ENCODE assay signal across 17 cellular contexts in the genomic region with DNA sequence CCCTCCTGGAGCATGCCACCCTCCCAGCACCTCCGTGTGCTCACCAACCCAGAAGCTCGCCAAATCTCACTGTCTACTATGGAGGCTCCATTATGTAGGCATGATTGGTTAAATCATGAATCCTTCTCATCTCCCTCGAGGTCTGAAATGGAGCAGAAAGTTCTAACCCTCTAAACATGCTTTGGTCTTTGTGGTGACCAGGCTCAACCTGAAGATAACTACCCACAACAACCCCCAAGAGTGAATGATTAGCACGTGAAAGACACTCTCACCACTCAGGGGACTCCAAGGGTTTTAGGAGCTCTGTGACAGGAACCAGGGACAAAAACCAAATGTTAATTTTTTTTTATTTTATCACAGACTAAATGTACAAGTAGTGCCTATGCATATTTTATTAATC. TPM values are rescaled to one million over a fixed set of nuclear protein-coding genes. Genes with fewer than 3 reads are reported as not detected.
DNase-seq lines count a peak whose midpoint lies in the region; ATAC-seq, FAIRE-seq and TF ChIP-seq lines count a peak whose summit lies in the region.
"Had no signal": no experiment of that assay in that cellular context is flagged by ENCODE, and none has a peak within 500 bp of the region (broad histone marks: within the 10 kb centered on the region; RNA-seq: fewer than 3 reads in every experiment).

No MANE protein-coding gene starts in this region.

- H3K9me3 ChIP-seq in vagina: no peaks in the 10 kb centered on the region

- H3K79me2 ChIP-seq in mesendoderm (ENCODE audit: control insufficient read depth, insufficient read depth, low read length): peaks cover 4% of the 10 kb centered on the region

- H3K27me3 ChIP-seq in mesendoderm (ENCODE audit: insufficient read depth, low read length, poor library complexity): no peaks in the 10 kb centered on the region
- H3K27me3 ChIP-seq in vagina: no peaks in the 10 kb centered on the region

- peak overlapping the region; percentile 44 for H3K27ac Mint-ChIP-seq in WTC11
- H3K27ac Mint-ChIP-seq: B cell; CD4-positive, CD25-positive, alpha-beta regulatory T cell; HFFc6 had no signal

- intact Hi-C loops in vagina (cut with DNase I): no loop called here

- H3K4me2 ChIP-seq in mesendoderm (ENCODE audit: low read length): no peak overlapping the region

- DNase-seq in GM12892 (ENCODE audit: insufficient read length) (no peak), WTC11 (ENCODE audit: low spot score) (no peak), mesendoderm (no peak), vagina (ENCODE audit: extremely low spot score in 2 of 2) (no peak), NCI-H2029 (lab: John Stamatoyannopoulos, UW) (no peak), iPS-NIHi7 (ENCODE audit: extremely low spot score) (no peak)
- DNase-seq: C1 segment of cervical spinal cord; CD4-positive, CD25-positive, alpha-beta regulatory T cell; DMS153; DMS79; GDM1; H7; HFFc6; Kasumi-1; KG1 had no signal

- peak; percentile 70 for FAIRE-seq in GM12892 (lab: Jason Lieb, UNC)

- no peaks in the 10 kb centered on the region for H3K27me3 Mint-ChIP-seq in WTC11 (ENCODE audit: low read depth)
- H3K27me3 Mint-ChIP-seq: CD4-positive, CD25-positive, alpha-beta regulatory T cell had no signal

- H3K27ac ChIP-seq in mesendoderm (ENCODE audit: low read depth, low read length): no peak overlapping the region
- H3K27ac ChIP-seq in vagina: no peak overlapping the region

- H3K18ac ChIP-seq in mesendoderm (ENCODE audit: low read length): no peak overlapping the region

- no peak overlapping the region for H3K9ac ChIP-seq in mesendoderm (ENCODE audit: low read length)

- TF ChIP-seq POLR2A in GM12892 (IDR thresholded peaks at IDR 0.05; ENCODE audit: low read depth, low read length) (no peak), vagina (IDR thresholded peaks at IDR 0.05) (no peak)

- H2BK5ac ChIP-seq in mesendoderm (ENCODE audit: low read length): no peak overlapping the region

- ATAC-seq in GM18907 (IDR thresholded peaks at IDR 0.05; ENCODE audit: unreplicated experiment) (peak; percentile 69), WTC11 (peak; percentile 44)

- peak overlapping the region; percentile 57 for H3K56ac ChIP-seq in mesendoderm (ENCODE audit: low read length)

- H2AK5ac ChIP-seq in mesendoderm (ENCODE audit: low read length): no peak overlapping the region

- peaks cover 5% of the 10 kb centered on the region; the same call in 1 of the 2 replicates for H3K9me3 Mint-ChIP-seq in WTC11
- H3K9me3 Mint-ChIP-seq: HFFc6 had no signal

- TF ChIP-seq CTCF in WTC11 (IDR thresholded peaks at IDR 0.05): no peak
- no peak for TF ChIP-seq CTCF in vagina (IDR thresholded peaks at IDR 0.05)

- H4K5ac ChIP-seq in mesendoderm (ENCODE audit: low read length): no peak overlapping the region

- no peak overlapping the region for H4K8ac ChIP-seq in mesendoderm (ENCODE audit: low read depth, low read length)

- POLR2A ChIA-PET in WTC11 (lab: Charles Lee): no interaction called here

- no peak overlapping the region for H3K4ac ChIP-seq in mesendoderm (ENCODE audit: low read depth, low read length)

- no peak overlapping the region for H3K4me3 ChIP-seq in mesendoderm (ENCODE audit: low read length)
- H3K4me3 ChIP-seq in vagina: no peak overlapping the region

- no peak overlapping the region for H2BK120ac ChIP-seq in mesendoderm (ENCODE audit: low read depth, low read length)

- no peaks in the 10 kb centered on the region for H3K36me3 ChIP-seq in mesendoderm (ENCODE audit: control insufficient read depth, insufficient read depth, low read length)
- no peaks in the 10 kb centered on the region for H3K36me3 ChIP-seq in vagina

- no peak overlapping the region for H3K4me3 Mint-ChIP-seq in WTC11
- H3K4me3 Mint-ChIP-seq: B cell; CD4-positive, CD25-positive, alpha-beta regulatory T cell; HFFc6 had no signal

- H3K79me1 ChIP-seq in mesendoderm (ENCODE audit: low read length): peaks cover 6% of the 10 kb centered on the region

- H3K36me3 Mint-ChIP-seq in WTC11: peaks cover 9% of the 10 kb centered on the region
- H3K36me3 Mint-ChIP-seq: CD4-positive, CD25-positive, alpha-beta regulatory T cell had no signal

- no peak overlapping the region for H2BK15ac ChIP-seq in mesendoderm (replicated peaks; ENCODE audit: low read depth)

- WGBS in mesendoderm (ENCODE audit: extremely low coverage, insufficient coverage, low lambda C conversion rate): no CpG with 5 or more reads among the region's 4 CpGs

- peaks cover 10% of the 10 kb centered on the region for H3K4me1 ChIP-seq in mesendoderm (ENCODE audit: control insufficient read depth, low read depth, low read length)
- no peaks in the 10 kb centered on the region for H3K4me1 ChIP-seq in vagina

- peaks cover 38% of the 10 kb centered on the region for H3K4me1 Mint-ChIP-seq in WTC11
- H3K4me1 Mint-ChIP-seq: CD4-positive, CD25-positive, alpha-beta regulatory T cell had no signal

- CTCF ChIA-PET in WTC11 (lab: Charles Lee): interaction anchor here (0.9 to 1.2 kb wide), 3 partner anchors 43 to 270 kb away, joined by 3 to 7 read pairs (median 3); partner anchors contain the start of gene APBB2

- H3K23ac ChIP-seq in mesendoderm (ENCODE audit: low read length): no peak overlapping the region

TF ChIP-seq in WTC11, 78 proteins besides CTCF, POLR2A, EP300 and RAD21 (continues in another document):
- no peak for TF ChIP-seq RORB (CRISPR knock-in tag; IDR thresholded peaks at IDR 0.05)
- no peak for TF ChIP-seq ZNF423 (CRISPR knock-in tag; IDR thresholded peaks at IDR 0.05)
- TF ChIP-seq FOXK1 (CRISPR knock-in tag; IDR thresholded peaks at IDR 0.05): no peak
- no peak for TF ChIP-seq ATF3 (CRISPR knock-in tag; conservative IDR thresholded peaks at IDR 0.05)
- TF ChIP-seq PREB (CRISPR knock-in tag; IDR thresholded peaks at IDR 0.05; ENCODE audit: borderline replicate concordance): no peak
- TF ChIP-seq RELA (CRISPR knock-in tag; IDR thresholded peaks at IDR 0.05; ENCODE audit: borderline replicate concordance): no peak
- TF ChIP-seq, protein P1, sequence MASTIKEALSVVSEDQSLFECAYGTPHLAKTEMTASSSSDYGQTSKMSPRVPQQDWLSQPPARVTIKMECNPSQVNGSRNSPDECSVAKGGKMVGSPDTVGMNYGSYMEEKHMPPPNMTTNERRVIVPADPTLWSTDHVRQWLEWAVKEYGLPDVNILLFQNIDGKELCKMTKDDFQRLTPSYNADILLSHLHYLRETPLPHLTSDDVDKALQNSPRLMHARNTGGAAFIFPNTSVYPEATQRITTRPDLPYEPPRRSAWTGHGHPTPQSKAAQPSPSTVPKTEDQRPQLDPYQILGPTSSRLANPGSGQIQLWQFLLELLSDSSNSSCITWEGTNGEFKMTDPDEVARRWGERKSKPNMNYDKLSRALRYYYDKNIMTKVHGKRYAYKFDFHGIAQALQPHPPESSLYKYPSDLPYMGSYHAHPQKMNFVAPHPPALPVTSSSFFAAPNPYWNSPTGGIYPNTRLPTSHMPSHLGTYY (CRISPR knock-in tag; IDR thresholded peaks at IDR 0.05): no peak
- TF ChIP-seq IRF2 (CRISPR knock-in tag; IDR thresholded peaks at IDR 0.05; ENCODE audit: borderline replicate concordance, low read depth): no peak
- TF ChIP-seq, protein P2, sequence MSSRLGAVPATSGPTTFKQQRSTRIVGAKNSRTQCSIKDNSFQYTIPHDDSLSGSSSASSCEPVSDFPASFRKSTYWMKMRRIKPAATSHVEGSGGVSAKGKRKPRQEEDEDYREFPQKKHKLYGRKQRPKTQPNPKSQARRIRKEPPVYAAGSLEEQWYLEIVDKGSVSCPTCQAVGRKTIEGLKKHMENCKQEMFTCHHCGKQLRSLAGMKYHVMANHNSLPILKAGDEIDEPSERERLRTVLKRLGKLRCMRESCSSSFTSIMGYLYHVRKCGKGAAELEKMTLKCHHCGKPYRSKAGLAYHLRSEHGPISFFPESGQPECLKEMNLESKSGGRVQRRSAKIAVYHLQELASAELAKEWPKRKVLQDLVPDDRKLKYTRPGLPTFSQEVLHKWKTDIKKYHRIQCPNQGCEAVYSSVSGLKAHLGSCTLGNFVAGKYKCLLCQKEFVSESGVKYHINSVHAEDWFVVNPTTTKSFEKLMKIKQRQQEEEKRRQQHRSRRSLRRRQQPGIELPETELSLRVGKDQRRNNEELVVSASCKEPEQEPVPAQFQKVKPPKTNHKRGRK (CRISPR knock-in tag; IDR thresholded peaks at IDR 0.05; ENCODE audit: borderline replicate concordance): no peak
- TF ChIP-seq CREB1 (CRISPR knock-in tag; IDR thresholded peaks at IDR 0.05): no peak
- no peak for TF ChIP-seq GRHL2 (CRISPR knock-in tag; IDR thresholded peaks at IDR 0.05; ENCODE audit: insufficient replicate concordance, severe bottlenecking)
- TF ChIP-seq ZNF138 (CRISPR knock-in tag; conservative IDR thresholded peaks at IDR 0.05): no peak

RNA-seq across cellular contexts. Expression of gene APBB2, which starts 47.2 kb away (rescaled TPM):
- 12.2 TPM for polyA plus RNA-seq in GM12892 (2012; ENCODE audit: missing spikeins)
- 43.2 to 49.0 TPM (median 48.5 TPM) in 3 replicates for total RNA-seq in WTC11 (2021)
- 38.9 TPM for polyA plus RNA-seq in mesendoderm (2013, experiment 1 of 2)
- polyA plus RNA-seq in mesendoderm (2013, experiment 2 of 2): 39.4 TPM
- total RNA-seq in vagina: 68.8 TPM
- total RNA-seq: CD4-positive, CD25-positive, alpha-beta regulatory T cell had no signal
- polyA plus RNA-seq: CD4-positive, CD25-positive, alpha-beta regulatory T cell had no signal
